Comparison of ENCODE assay signal across 1 cellular context in the genomic region with DNA sequence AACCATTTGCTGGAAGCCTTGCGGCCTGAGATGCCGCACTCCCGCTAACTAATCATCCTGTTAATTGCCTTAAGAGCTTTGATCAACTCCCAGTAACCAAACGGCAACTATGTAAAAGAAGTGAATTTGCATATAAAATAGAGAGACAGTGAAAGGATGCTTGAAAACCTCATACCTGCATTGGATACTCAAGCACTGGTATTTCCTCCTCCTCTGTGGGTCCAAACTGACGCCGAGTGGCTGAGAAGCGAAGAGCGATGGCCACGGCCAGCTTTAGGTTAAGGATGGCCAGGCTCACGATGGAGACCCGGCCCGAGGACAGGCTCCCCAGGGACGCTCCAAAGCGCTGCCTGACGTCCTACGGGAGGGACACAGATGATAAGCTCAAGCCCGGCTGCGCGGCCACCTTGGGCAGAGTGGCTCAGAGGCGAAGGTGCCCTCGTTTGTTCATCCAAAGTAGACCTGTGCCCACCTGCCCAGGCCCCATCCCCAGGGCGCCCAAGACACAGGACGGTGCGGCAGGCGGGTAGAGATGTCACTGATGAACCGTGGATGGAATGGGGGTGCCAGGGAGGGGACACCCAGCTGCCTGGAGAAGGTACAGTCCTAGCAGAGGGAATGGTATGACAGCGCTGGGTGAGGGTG.
TF ChIP-seq lines count a peak whose summit lies in the region.

No MANE protein-coding gene starts in this region.

TF ChIP-seq in H1, 55 proteins besides CTCF, POLR2A, EP300 and RAD21:
- TF ChIP-seq KDM1A (IDR thresholded peaks at IDR 0.05; ENCODE audit: borderline replicate concordance, low read length), result no peak
- no peak for TF ChIP-seq SIX5 (IDR thresholded peaks at IDR 0.05; ENCODE audit: low read depth, low read length)
- no peak for TF ChIP-seq SUZ12 (IDR thresholded peaks at IDR 0.05; ENCODE audit: low read length)
- TF ChIP-seq, protein P1, sequence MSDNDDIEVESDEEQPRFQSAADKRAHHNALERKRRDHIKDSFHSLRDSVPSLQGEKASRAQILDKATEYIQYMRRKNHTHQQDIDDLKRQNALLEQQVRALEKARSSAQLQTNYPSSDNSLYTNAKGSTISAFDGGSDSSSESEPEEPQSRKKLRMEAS (IDR thresholded peaks at IDR 0.05), result no peak
- TF ChIP-seq KDM4A (IDR thresholded peaks at IDR 0.05; ENCODE audit: low read depth, low read length, severe bottlenecking), result no peak
- TF ChIP-seq BCL11A (IDR thresholded peaks at IDR 0.05; ENCODE audit: low read depth in 2 of 2, low read length in 2 of 2), result no peak
